ENCODE assay signal across 8 cellular contexts in the genomic region with DNA sequence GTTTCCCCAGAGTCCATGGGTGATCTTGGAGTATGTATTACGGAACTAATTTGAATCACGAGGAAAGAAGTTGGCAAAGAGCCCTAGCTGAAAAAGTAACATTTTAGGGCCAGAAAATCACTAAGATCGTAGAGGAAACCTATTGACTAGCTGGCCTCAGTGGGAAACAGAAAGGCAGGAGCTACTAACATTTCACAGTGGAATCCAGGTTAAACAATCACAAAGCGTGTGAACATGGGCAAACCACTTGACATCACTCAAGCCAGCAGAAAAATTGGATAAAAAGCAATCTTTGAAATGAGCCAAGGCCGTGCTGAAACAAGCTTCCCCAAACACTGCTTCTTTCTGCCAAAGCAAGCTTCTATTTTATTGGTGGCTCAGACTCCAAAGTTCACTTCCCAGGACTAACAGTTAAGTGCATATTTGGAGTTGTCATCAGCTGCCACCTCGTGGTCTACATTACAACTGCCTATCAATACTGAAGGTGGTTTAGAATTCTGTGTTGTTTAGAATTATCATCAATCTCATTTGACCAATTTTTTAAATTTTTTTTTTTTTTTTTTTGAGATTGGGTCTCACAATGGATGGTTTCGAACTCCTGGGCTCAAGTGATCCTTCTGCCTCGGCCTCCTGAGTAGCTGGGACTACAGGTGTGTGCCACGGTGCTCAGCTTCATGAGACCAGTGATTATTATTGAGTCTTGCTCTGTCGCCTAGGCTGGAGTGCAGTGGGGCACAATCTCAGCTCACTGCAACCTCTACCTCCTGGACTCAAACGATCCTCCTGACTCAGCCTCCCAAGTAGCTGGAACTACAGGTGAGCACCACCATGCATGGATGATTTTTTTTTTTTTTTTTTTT. TPM values are rescaled to one million over a fixed set of nuclear protein-coding genes. Genes with fewer than 3 reads are reported as not detected.
DNase-seq lines count a peak whose midpoint lies in the region; ATAC-seq and TF ChIP-seq lines count a peak whose summit lies in the region.

No MANE protein-coding gene starts in this region.

- peaks cover 7% of the 10 kb centered on the region for H3K4me1 Mint-ChIP-seq in CD14-positive monocyte

- peaks cover 49 to 62% of the 10 kb centered on the region in 2 donors for H3K36me3 Mint-ChIP-seq in CD14-positive monocyte

- H3K4me3 Mint-ChIP-seq in CD14-positive monocyte = no peak overlapping the region

- H3K4me3 ChIP-seq in HAP-1 = no peak overlapping the region
- H3K4me3 ChIP-seq in adipocyte (ENCODE audit: low read length) = peak overlapping the region; percentile 9

- peak overlapping the region in 5 of 7 donors; percentile 37 to 75 (median 61) for H3K27ac Mint-ChIP-seq in CD14-positive monocyte

- no peaks in the 10 kb centered on the region for H3K9me3 ChIP-seq in HAP-1
- no peaks in the 10 kb centered on the region for H3K9me3 ChIP-seq in adipocyte (ENCODE audit: control insufficient read depth, low read length)

- H3K27me3 ChIP-seq in HAP-1 (ENCODE audit: low read depth) (no peaks in the 10 kb centered on the region), adipocyte (replicated peaks; ENCODE audit: control insufficient read depth, insufficient read depth, low read length) (no peaks in the 10 kb centered on the region)

- ATAC-seq in HG02678 (IDR thresholded peaks at IDR 0.05; ENCODE audit: unreplicated experiment) = no peak

- in situ Hi-C loops in HAP-1 (cut with MboI; ENCODE audit: low sequenced_read_pairs) = loop anchor here (5.0 kb wide), 1 partner anchor 168 kb away; a partner anchor contains a TSS

- intact Hi-C loops in CD14-positive monocyte (cut with micrococcal nuclease) = loop anchor here (2.0 to 10.0 kb wide), 5 partner anchors 166 to 250 kb away; a partner anchor contains a TSS

- peak overlapping the region; percentile 42 for H3K9ac ChIP-seq in adipocyte (ENCODE audit: low read length)

- DNase-seq in CD14-positive monocyte (ENCODE audit: low spot score) = peak; percentile 60
- DNase-seq in HAP-1 (ENCODE audit: low spot score in 2 of 2) = peak; percentile 52
- DNase-seq in OCI-M2 (lab: John Stamatoyannopoulos, UW; ENCODE audit: unreplicated experiment) = peak; percentile 66
- peak; percentile 73 for DNase-seq in adipocyte (ENCODE audit: low read depth)
- DNase-seq in glomerular visceral epithelial cell (ENCODE audit: extremely low spot score) = peak; percentile 64
- peak; percentile 93 for DNase-seq in pons (ENCODE audit: low spot score)
- DNase-seq in NCI-H226 = no peak

- TF ChIP-seq CTCF in CD14-positive monocyte (IDR thresholded peaks at IDR 0.05) = peak; percentile 80

- H3K27me3 Mint-ChIP-seq in CD14-positive monocyte (ENCODE audit: low read depth in 3 of 3) = no peaks in the 10 kb centered on the region

- peaks cover 0 to 2% (median 0%) of the 10 kb centered on the region in 7 donors for H3K9me3 Mint-ChIP-seq in CD14-positive monocyte

- H3K36me3 ChIP-seq in HAP-1 (replicated peaks) = peaks cover 59% of the 10 kb centered on the region
- peaks cover 42% of the 10 kb centered on the region for H3K36me3 ChIP-seq in adipocyte (ENCODE audit: control insufficient read depth, insufficient read depth, low read length, severe bottlenecking)

- H3K4me1 ChIP-seq in HAP-1 (peaks cover 11% of the 10 kb centered on the region), adipocyte (ENCODE audit: control insufficient read depth, insufficient read depth, low read length) (peaks cover 11% of the 10 kb centered on the region)

RNA-seq across cellular contexts. Expression of a gene that starts 10.6 kb away (rescaled TPM):
- polyA plus RNA-seq in CD14-positive monocyte = 1,000 to 10,000 TPM in 1 of 2 donors, 100 to 1,000 TPM in 1; 645 to 1,054 TPM

RNA-seq across cellular contexts. Expression of a gene that starts 22.8 kb away (rescaled TPM):
- polyA plus RNA-seq in CD14-positive monocyte = 10 to 100 TPM in 1 of 2 donors, 1 to 10 TPM in 1; 9.3 to 10.9 TPM

RNA-seq across cellular contexts. Expression of a gene that starts 50.6 kb away (rescaled TPM):
- polyA plus RNA-seq in CD14-positive monocyte = not detected
